8 cellular contexts compared by ENCODE assay signal in the genomic region with DNA sequence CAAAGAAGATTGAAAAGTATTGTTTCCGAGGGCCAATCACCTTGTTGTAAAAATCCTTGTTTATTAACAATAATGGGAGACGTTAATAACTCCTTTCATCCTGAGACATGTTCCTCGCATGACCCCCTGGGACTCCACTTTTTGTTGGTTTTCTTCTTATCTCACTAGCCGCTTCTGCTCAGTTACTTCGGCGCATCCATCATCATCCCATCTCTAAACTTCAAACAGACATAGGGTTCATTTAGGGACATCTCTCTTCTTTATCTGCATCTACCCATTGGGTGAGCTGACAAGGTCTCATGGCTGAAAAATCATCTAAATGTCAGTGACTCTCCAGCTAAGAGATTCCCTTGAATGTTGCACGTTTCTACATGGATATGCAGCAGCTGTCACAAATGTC.
"Had no signal": no experiment of that assay in that cellular context is flagged by ENCODE, and none has a peak within 500 bp of the region (broad histone marks: within the 10 kb centered on the region; RNA-seq: fewer than 3 reads in every experiment).

No MANE protein-coding gene starts in this region.

- DNase-seq: GDM1, GF-D8 had no signal

- H3K4me3 ChIP-seq: GM12878 had no signal

- ATAC-seq: GM12878 had no signal

- FAIRE-seq: G401.6, GM12878, GM12891, GM12892, GM18507, GM19239 had no signal
